Comparison of ENCODE assay signal across 1 cellular context in genomic region chr16:20904507-20905079, GRCh38.
TF ChIP-seq lines count a peak whose summit lies in the region.

No MANE protein-coding gene starts in this region.

TF ChIP-seq in K562, 482 proteins besides CTCF, POLR2A, EP300 and RAD21 (continued from another document and continues in another):
- TF ChIP-seq ZBTB40 (IDR thresholded peaks at IDR 0.05) (peak; percentile 61; the same call in 1 of the 2 replicates), ZBTB40 (CRISPR knock-in tag; IDR thresholded peaks at IDR 0.05) (no peak), EWSR1 (IDR thresholded peaks at IDR 0.05; ENCODE audit: borderline replicate concordance, low read depth, partially characterized antibody) (no peak), NR2F6 (CRISPR knock-in tag; IDR thresholded peaks at IDR 0.05) (no peak), ZNF785 (CRISPR knock-in tag; IDR thresholded peaks at IDR 0.05) (no peak), RNF219 (CRISPR knock-in tag; IDR thresholded peaks at IDR 0.05) (no peak), PML (IDR thresholded peaks at IDR 0.05; ENCODE audit: low read length) (no peak), GABPA (tag; conservative IDR thresholded peaks at IDR 0.05; ENCODE audit: low read depth) (peak; percentile 59), MEIS2 (IDR thresholded peaks at IDR 0.05; ENCODE audit: partially characterized antibody) (peak; percentile 11), ZNF589 (CRISPR knock-in tag; IDR thresholded peaks at IDR 0.05; ENCODE audit: low read depth) (peak; percentile 56; the same call in 1 of the 2 replicates), HES1 (IDR thresholded peaks at IDR 0.05; ENCODE audit: low read depth) (0 out of 2 replicates have a peak, but pooled peaks have one; percentile 11), ZSCAN29 (IDR thresholded peaks at IDR 0.05) (no peak), SPI1 (IDR thresholded peaks at IDR 0.05; ENCODE audit: borderline replicate concordance, low read depth, low read length) (peak; percentile 97), CBFA2T3 (IDR thresholded peaks at IDR 0.05) (peak; percentile 61), FOXO4 (CRISPR knock-in tag; IDR thresholded peaks at IDR 0.05) (no peak), FOSL1 (tag; conservative IDR thresholded peaks at IDR 0.05) (no peak), MAX (CRISPR knock-in tag; IDR thresholded peaks at IDR 0.05) (no peak), SNAPC5 (CRISPR knock-in tag; IDR thresholded peaks at IDR 0.05) (no peak), GATAD2A (IDR thresholded peaks at IDR 0.05) (no peak), ZNF778 (CRISPR knock-in tag; IDR thresholded peaks at IDR 0.05) (no peak), ELF4 (CRISPR knock-in tag; IDR thresholded peaks at IDR 0.05) (peak; percentile 89; the same call in 1 of the 2 replicates), NR2C1 (IDR thresholded peaks at IDR 0.05) (no peak), NR2C1 (tag; IDR thresholded peaks at IDR 0.05) (no peak), ZEB2 (IDR thresholded peaks at IDR 0.05) (0 out of 2 replicates have a peak, but pooled peaks have one; percentile 51), SMAD3 (CRISPR knock-in tag; conservative IDR thresholded peaks at IDR 0.05) (no peak), ZNF277 (CRISPR knock-in tag; IDR thresholded peaks at IDR 0.05; ENCODE audit: borderline replicate concordance) (no peak), MTA2 (IDR thresholded peaks at IDR 0.05; ENCODE audit: low read depth) (peak; percentile 46; the same call in 1 of the 2 replicates), HDAC2 (IDR thresholded peaks at IDR 0.05) (peak; percentile 78; the same call in 1 of the 2 replicates), ETV1 (tag; conservative IDR thresholded peaks at IDR 0.05; ENCODE audit: low read depth) (peak; percentile 87), TARDBP (IDR thresholded peaks at IDR 0.05) (no peak), HINFP (tag; conservative IDR thresholded peaks at IDR 0.05; ENCODE audit: low read depth) (no peak), MCM5 (IDR thresholded peaks at IDR 0.05; ENCODE audit: low read depth) (no peak), IFI16 (CRISPR knock-in tag; IDR thresholded peaks at IDR 0.05) (no peak), ZNF592 (IDR thresholded peaks at IDR 0.05) (0 out of 2 replicates have a peak, but pooled peaks have one; percentile 27), ETV6 (IDR thresholded peaks at IDR 0.05; ENCODE audit: borderline replicate concordance in 1 of 2, low read depth in 2 of 2, low read length in 1 of 2) (peak in 1 of 2 experiments; percentile 90; a peak in 1 of 4 replicates), ETV6 (CRISPR knock-in tag; IDR thresholded peaks at IDR 0.05; ENCODE audit: borderline replicate concordance) (no peak)
